ENCODE assay signal across 15 cellular contexts in the genomic region with DNA sequence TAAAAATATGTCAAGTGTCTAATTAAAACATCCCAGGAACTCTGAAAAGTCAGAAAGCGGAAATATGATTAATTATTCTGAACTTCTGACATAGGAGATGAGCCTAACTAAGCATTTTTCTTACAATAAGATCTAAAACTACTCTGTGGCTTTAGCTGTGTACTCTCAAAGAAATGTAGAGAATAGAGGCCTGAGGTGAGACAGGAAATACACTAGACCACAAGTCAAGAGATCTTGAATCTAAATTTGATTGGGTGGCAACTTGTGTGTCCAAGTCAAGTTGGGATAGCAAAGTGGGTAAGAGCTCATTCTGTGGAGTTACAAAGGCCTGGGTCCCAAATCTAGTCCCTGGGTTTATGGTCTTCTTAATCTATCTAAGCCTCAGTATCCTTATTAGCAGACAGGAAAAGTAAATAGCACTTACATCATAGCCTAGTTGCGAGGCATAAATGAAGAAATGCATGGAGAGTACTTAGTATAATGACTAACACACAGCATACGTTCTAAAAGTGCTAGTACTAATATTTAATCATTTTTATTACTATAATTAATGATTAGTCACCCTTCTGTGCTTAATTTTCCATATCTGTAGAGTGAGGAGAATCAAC. TPM values are rescaled to one million over a fixed set of nuclear protein-coding genes. Genes with fewer than 3 reads are reported as not detected.
DNase-seq lines count a peak whose midpoint lies in the region; ATAC-seq and TF ChIP-seq lines count a peak whose summit lies in the region.
"Had no signal": no experiment of that assay in that cellular context is flagged by ENCODE, and none has a peak within 500 bp of the region (broad histone marks: within the 10 kb centered on the region; RNA-seq: fewer than 3 reads in every experiment).

No MANE protein-coding gene starts in this region.

- TF ChIP-seq CTCF in progenitor cell of endocrine pancreas (IDR thresholded peaks at IDR 0.05; ENCODE audit: unreplicated experiment) = no peak

- H3K27ac Mint-ChIP-seq in activated CD8-positive, alpha-beta memory T cell treated with anti-CD3 and anti-CD28 coated beads, Interleukin-2, amount 10 ng/mL, durations not matched to agents 7 days and 5 days = peak overlapping the region; percentile 64
- H3K27ac Mint-ChIP-seq in activated naive CD4-positive, alpha-beta T cell treated with anti-CD3 and anti-CD28 coated beads, Interleukin-2, amount 50 U/mL, for 72 hours = no peak overlapping the region
- H3K27ac Mint-ChIP-seq in progenitor cell of endocrine pancreas = no peak overlapping the region
- H3K27ac Mint-ChIP-seq: GM23338 had no signal

- peaks cover 2% of the 10 kb centered on the region for H3K36me3 Mint-ChIP-seq in activated CD8-positive, alpha-beta memory T cell treated with anti-CD3 and anti-CD28 coated beads, Interleukin-2, amount 10 ng/mL, durations not matched to agents 7 days and 5 days
- H3K36me3 Mint-ChIP-seq in activated naive CD4-positive, alpha-beta T cell treated with anti-CD3 and anti-CD28 coated beads, Interleukin-2, amount 50 U/mL, for 72 hours = peaks cover 0 to 8% of the 10 kb centered on the region in 2 donors
- no peaks in the 10 kb centered on the region for H3K36me3 Mint-ChIP-seq in progenitor cell of endocrine pancreas (ENCODE audit: insufficient read depth)

- no peaks in the 10 kb centered on the region for H3K27me3 Mint-ChIP-seq in activated CD8-positive, alpha-beta memory T cell treated with anti-CD3 and anti-CD28 coated beads, Interleukin-2, amount 10 ng/mL, durations not matched to agents 7 days and 5 days
- H3K27me3 Mint-ChIP-seq in progenitor cell of endocrine pancreas = no peaks in the 10 kb centered on the region

- DNase-seq in activated CD8-positive, alpha-beta memory T cell treated with anti-CD3 and anti-CD28 coated beads, Interleukin-2, amount 10 ng/mL, durations not matched to agents 7 days and 5 days = no peak
- DNase-seq in activated CD8-positive, alpha-beta memory T cell treated with anti-CD3 and anti-CD28 coated beads, Interleukin-2, amount 50 U/mL, for 48 hours = no peak
- no peak for DNase-seq in activated naive CD4-positive, alpha-beta T cell treated with anti-CD3 and anti-CD28 coated beads, Interleukin-2, amount 50 U/mL, for 72 hours (ENCODE audit: low spot score in 2 of 2)
- DNase-seq in stimulated activated naive CD8-positive, alpha-beta T cell treated with anti-CD3 and anti-CD28 coated beads, Interleukin-15, Interleukin-2, amounts not matched to agents 100 U/mL and 50 U/mL, for 24 hours = no peak
- no peak for DNase-seq in progenitor cell of endocrine pancreas (ENCODE audit: low spot score, unreplicated experiment)
- DNase-seq: mesendoderm, NCI-H2171, SJCRH30 had no signal

- ATAC-seq in activated CD8-positive, alpha-beta memory T cell treated with anti-CD3 and anti-CD28 coated beads, Interleukin-2, amount 10 ng/mL, durations not matched to agents 7 days and 5 days = peak; percentile 90
- peak; percentile 38 for ATAC-seq in HG03442 (IDR thresholded peaks at IDR 0.05; ENCODE audit: unreplicated experiment)
- ATAC-seq in activated naive CD4-positive, alpha-beta T cell treated with anti-CD3 and anti-CD28 coated beads, Interleukin-2, amount 50 U/mL, for 72 hours = peak; percentile 59 to 69
- ATAC-seq in stimulated activated naive CD8-positive, alpha-beta T cell treated with anti-CD3 and anti-CD28 coated beads, Interleukin-15, Interleukin-2, amounts not matched to agents 100 U/mL and 50 U/mL, for 24 hours = peak; percentile 60
- no peak for ATAC-seq in HG02938 (IDR thresholded peaks at IDR 0.05; ENCODE audit: unreplicated experiment)
- ATAC-seq in GM19023 (IDR thresholded peaks at IDR 0.05; ENCODE audit: unreplicated experiment) = no peak
- ATAC-seq: A549, GM23338 had no signal

- no peaks in the 10 kb centered on the region for H3K9me3 Mint-ChIP-seq in activated CD8-positive, alpha-beta memory T cell treated with anti-CD3 and anti-CD28 coated beads, Interleukin-2, amount 10 ng/mL, durations not matched to agents 7 days and 5 days (ENCODE audit: low read depth)
- peaks cover 0 to 6% of the 10 kb centered on the region in 2 donors for H3K9me3 Mint-ChIP-seq in activated naive CD4-positive, alpha-beta T cell treated with anti-CD3 and anti-CD28 coated beads, Interleukin-2, amount 50 U/mL, for 72 hours
- no peaks in the 10 kb centered on the region for H3K9me3 Mint-ChIP-seq in progenitor cell of endocrine pancreas (ENCODE audit: low read depth)
- H3K9me3 Mint-ChIP-seq: GM23338 had no signal

- CTCF ChIA-PET in activated CD8-positive, alpha-beta memory T cell treated with anti-CD3 and anti-CD28 coated beads, Interleukin-2, amount 10 ng/mL, durations not matched to agents 7 days and 5 days (lab: Charles Lee) = interaction anchor here (1.0 to 2.3 kb wide), 6 partner anchors 9 to 119 kb away, joined by 3 to 9 read pairs (median 4); a partner anchor contains a TSS

- H3K4me3 Mint-ChIP-seq in activated CD8-positive, alpha-beta memory T cell treated with anti-CD3 and anti-CD28 coated beads, Interleukin-2, amount 10 ng/mL, durations not matched to agents 7 days and 5 days = no peak overlapping the region
- H3K4me3 Mint-ChIP-seq in progenitor cell of endocrine pancreas (ENCODE audit: low read depth) = no peak overlapping the region
- H3K4me3 Mint-ChIP-seq: GM23338 had no signal

- peaks cover 41% of the 10 kb centered on the region for H3K4me1 Mint-ChIP-seq in activated CD8-positive, alpha-beta memory T cell treated with anti-CD3 and anti-CD28 coated beads, Interleukin-2, amount 10 ng/mL, durations not matched to agents 7 days and 5 days
- H3K4me1 Mint-ChIP-seq in progenitor cell of endocrine pancreas (ENCODE audit: low read depth) = peaks cover 20% of the 10 kb centered on the region

RNA-seq across cellular contexts. Expression of a gene that starts 9.4 kb away (rescaled TPM):
- 1 to 10 TPM; 1.5 to 2.1 TPM for total RNA-seq in activated CD8-positive, alpha-beta memory T cell treated with anti-CD3 and anti-CD28 coated beads, Interleukin-2, amount 10 ng/mL, durations not matched to agents 7 days and 5 days
- total RNA-seq in activated naive CD4-positive, alpha-beta T cell treated with anti-CD3 and anti-CD28 coated beads, Interleukin-2, amount 50 U/mL, for 72 hours = under 1 TPM; 0.16 to 0.99 TPM
- total RNA-seq in progenitor cell of endocrine pancreas = 0.24 and 0.42 TPM in 2 replicates
- total RNA-seq: bronchial epithelial cell, GM23338, MCF 10A had no signal

RNA-seq across cellular contexts. Expression of a gene that starts 20.3 kb away (rescaled TPM):
- 1,000 to 10,000 TPM in 1 of 2 experiments, 100 to 1,000 TPM in 1; 923 to 1,101 TPM for total RNA-seq in activated CD8-positive, alpha-beta memory T cell treated with anti-CD3 and anti-CD28 coated beads, Interleukin-2, amount 10 ng/mL, durations not matched to agents 7 days and 5 days
- 1,000 to 10,000 TPM in 1 of 2 donors, 100 to 1,000 TPM in 1; 761 to 1,053 TPM for total RNA-seq in activated naive CD4-positive, alpha-beta T cell treated with anti-CD3 and anti-CD28 coated beads, Interleukin-2, amount 50 U/mL, for 72 hours
- total RNA-seq in progenitor cell of endocrine pancreas = 8.3 and 17.0 TPM in 2 replicates
- total RNA-seq: SJCRH30 had no signal

Comparison
In these comparisons a context has a peak if more than half of its experiments do, and no peak if none do; other contexts are left out.
1. ATAC-seq: peak in activated CD8-positive, alpha-beta memory T cell treated with anti-CD3 and anti-CD28 coated beads, Interleukin-2, amount 10 ng/mL, durations not matched to agents 7 days and 5 days (single experiment), HG03442 (single experiment), activated naive CD4-positive, alpha-beta T cell treated with anti-CD3 and anti-CD28 coated beads, Interleukin-2, amount 50 U/mL, for 72 hours (2 of 2) and stimulated activated naive CD8-positive, alpha-beta T cell treated with anti-CD3 and anti-CD28 coated beads, Interleukin-15, Interleukin-2, amounts not matched to agents 100 U/mL and 50 U/mL, for 24 hours (single experiment); none in HG02938 (single experiment) and GM19023 (single experiment).
2. RNA of a gene that starts 20.3 kb away (total RNA-seq): 923 to 1,101 TPM in activated CD8-positive, alpha-beta memory T cell treated with anti-CD3 and anti-CD28 coated beads, Interleukin-2, amount 10 ng/mL, durations not matched to agents 7 days and 5 days and 761 to 1,053 TPM in activated naive CD4-positive, alpha-beta T cell treated with anti-CD3 and anti-CD28 coated beads, Interleukin-2, amount 50 U/mL, for 72 hours; 8.3 to 17.0 TPM in progenitor cell of endocrine pancreas; every median in the first group is over 10 times any median in the second.